8 cellular contexts compared by ENCODE assay signal in genomic region chr4:10013722-10014121, GRCh38. TPM values are rescaled to one million over a fixed set of nuclear protein-coding genes. Genes with fewer than 3 reads are reported as not detected.
A peak's percentile ranks its signal among the peaks of the same experiment; 100 is the strongest.
DNase-seq lines count a peak whose midpoint lies in the region; ATAC-seq, FAIRE-seq and TF ChIP-seq lines count a peak whose summit lies in the region.

No MANE protein-coding gene starts in this region.

- no peaks in the 10 kb centered on the region for H3K27me3 ChIP-seq in heart left ventricle

- H3K36me3 Mint-ChIP-seq in activated CD8-positive, alpha-beta T cell treated with anti-CD3 and anti-CD28 coated beads, Interleukin-2, amount 10 ng/mL, durations not matched to agents 7 days and 5 days (ENCODE audit: low read depth): no peaks in the 10 kb centered on the region

- no peaks in the 10 kb centered on the region for H3K36me3 ChIP-seq in heart left ventricle

- no peak overlapping the region for H3K4me3 ChIP-seq in heart left ventricle

- no peak for FAIRE-seq in H54 (lab: Jason Lieb, UNC)

- H3K27me3 Mint-ChIP-seq in activated CD8-positive, alpha-beta T cell treated with anti-CD3 and anti-CD28 coated beads, Interleukin-2, amount 10 ng/mL, durations not matched to agents 7 days and 5 days (ENCODE audit: low read depth): no peaks in the 10 kb centered on the region

- H3K27ac Mint-ChIP-seq in activated CD8-positive, alpha-beta T cell treated with anti-CD3 and anti-CD28 coated beads, Interleukin-2, amount 10 ng/mL, durations not matched to agents 7 days and 5 days: no peak overlapping the region

- no peaks in the 10 kb centered on the region for H3K9me3 ChIP-seq in heart left ventricle

- CTCF ChIA-PET in activated CD8-positive, alpha-beta T cell treated with anti-CD3 and anti-CD28 coated beads, Interleukin-2, amount 10 ng/mL, durations not matched to agents 7 days and 5 days (lab: Charles Lee): interaction anchor here (0.7 to 4.6 kb wide), 17 partner anchors 9 to 481 kb away, joined by 3 to 86 read pairs (median 5); no protein-coding TSS in a partner anchor

- DNase-seq in NCI-H2081 (lab: John Stamatoyannopoulos, UW) (peak; percentile 60 to 73), NCI-H2081 treated with DMSO at 0.1 percent for 48 hours (lab: John Stamatoyannopoulos, UW) (no peak), H54 (ENCODE audit: insufficient read length, low spot score) (peak; percentile 35), NCI-H1092 (lab: John Stamatoyannopoulos, UW) (peak; percentile 18), heart left ventricle (peak in 2 of 5 donors; percentile 46 to 58), NCI-H446 (lab: John Stamatoyannopoulos, UW) (no peak)
- peak; percentile 67 for DNase-seq in activated CD8-positive, alpha-beta T cell treated with anti-CD3 and anti-CD28 coated beads, Interleukin-2, amount 10 ng/mL, durations not matched to agents 7 days and 5 days
- peak in 2 of 3 donors; percentile 23 for DNase-seq in stimulated activated CD4-positive, alpha-beta T cell treated with anti-CD3 and anti-CD28 coated beads, TNF-alpha, amount 100 ng/mL, for 48 hours (ENCODE audit: low read depth in 3 of 3)

- WGBS in heart left ventricle, 4 donors: 75 to 83% (median 76%) methylated on average over 5 to 6 of the region's 6 CpGs

- ATAC-seq in activated CD8-positive, alpha-beta T cell treated with anti-CD3 and anti-CD28 coated beads, Interleukin-2, amount 10 ng/mL, durations not matched to agents 7 days and 5 days: peak; percentile 59
- ATAC-seq in heart left ventricle: peak; percentile 40 to 71 (median 69)

- H3K4me3 Mint-ChIP-seq in activated CD8-positive, alpha-beta T cell treated with anti-CD3 and anti-CD28 coated beads, Interleukin-2, amount 10 ng/mL, durations not matched to agents 7 days and 5 days: no peak overlapping the region

- POLR2A ChIA-PET in activated CD8-positive, alpha-beta T cell treated with anti-CD3 and anti-CD28 coated beads, Interleukin-2, amount 10 ng/mL, durations not matched to agents 7 days and 5 days (lab: Charles Lee): interaction anchor here (0.9 kb wide), 1 partner anchor 10 kb away, joined by 3 read pairs; no protein-coding TSS in a partner anchor

- H3K27ac ChIP-seq in heart left ventricle: no peak overlapping the region

- peak; percentile 34 to 60 (median 39) for TF ChIP-seq CTCF in heart left ventricle (IDR thresholded peaks at IDR 0.05)

- H3K4me1 Mint-ChIP-seq in activated CD8-positive, alpha-beta T cell treated with anti-CD3 and anti-CD28 coated beads, Interleukin-2, amount 10 ng/mL, durations not matched to agents 7 days and 5 days (ENCODE audit: low read depth): peaks cover 40% of the 10 kb centered on the region

- H3K4me1 ChIP-seq in heart left ventricle: peaks cover 0 to 17% (median 6%) of the 10 kb centered on the region in 12 donors

- intact Hi-C loops in heart left ventricle (cut with DNase I): loop anchor here (2.0 to 10.0 kb wide), 9 partner anchors 86 to 384 kb away; no protein-coding TSS in a partner anchor

- no peaks in the 10 kb centered on the region for H3K9me3 Mint-ChIP-seq in activated CD8-positive, alpha-beta T cell treated with anti-CD3 and anti-CD28 coated beads, Interleukin-2, amount 10 ng/mL, durations not matched to agents 7 days and 5 days (ENCODE audit: insufficient read depth)

- TF ChIP-seq POLR2A in H54 (IDR thresholded peaks at IDR 0.05; ENCODE audit: low read depth, low read length) (no peak), heart left ventricle (IDR thresholded peaks at IDR 0.05) (no peak)

RNA-seq across cellular contexts. Expression of gene SLC2A9, which starts 7.6 kb away (rescaled TPM):
- 1 to 10 TPM; 1.3 to 1.7 TPM for total RNA-seq in activated CD8-positive, alpha-beta T cell treated with anti-CD3 and anti-CD28 coated beads, Interleukin-2, amount 10 ng/mL, durations not matched to agents 7 days and 5 days
- 10 to 100 TPM in 1 of 9 donors, 1 to 10 TPM in 8; 1.6 to 15.1 (median 5.9) TPM for total RNA-seq in heart left ventricle
- 1 to 10 TPM; 2.1 to 3.1 TPM for polyA plus RNA-seq in heart left ventricle

Comparison
In these comparisons a context has a peak if more than half of its experiments do, and no peak if none do; other contexts are left out.
1. DNase-seq: peak in NCI-H2081 (2 of 2), H54 (single experiment), NCI-H1092 (single experiment), activated CD8-positive, alpha-beta T cell treated with anti-CD3 and anti-CD28 coated beads, Interleukin-2, amount 10 ng/mL, durations not matched to agents 7 days and 5 days (single experiment) and stimulated activated CD4-positive, alpha-beta T cell treated with anti-CD3 and anti-CD28 coated beads, TNF-alpha, amount 100 ng/mL, for 48 hours (2 of 3); none in NCI-H2081 treated with DMSO at 0.1 percent for 48 hours (single experiment) and NCI-H446 (0 of 2).